ENCODE assay signal across 22 cellular contexts in the genomic region with DNA sequence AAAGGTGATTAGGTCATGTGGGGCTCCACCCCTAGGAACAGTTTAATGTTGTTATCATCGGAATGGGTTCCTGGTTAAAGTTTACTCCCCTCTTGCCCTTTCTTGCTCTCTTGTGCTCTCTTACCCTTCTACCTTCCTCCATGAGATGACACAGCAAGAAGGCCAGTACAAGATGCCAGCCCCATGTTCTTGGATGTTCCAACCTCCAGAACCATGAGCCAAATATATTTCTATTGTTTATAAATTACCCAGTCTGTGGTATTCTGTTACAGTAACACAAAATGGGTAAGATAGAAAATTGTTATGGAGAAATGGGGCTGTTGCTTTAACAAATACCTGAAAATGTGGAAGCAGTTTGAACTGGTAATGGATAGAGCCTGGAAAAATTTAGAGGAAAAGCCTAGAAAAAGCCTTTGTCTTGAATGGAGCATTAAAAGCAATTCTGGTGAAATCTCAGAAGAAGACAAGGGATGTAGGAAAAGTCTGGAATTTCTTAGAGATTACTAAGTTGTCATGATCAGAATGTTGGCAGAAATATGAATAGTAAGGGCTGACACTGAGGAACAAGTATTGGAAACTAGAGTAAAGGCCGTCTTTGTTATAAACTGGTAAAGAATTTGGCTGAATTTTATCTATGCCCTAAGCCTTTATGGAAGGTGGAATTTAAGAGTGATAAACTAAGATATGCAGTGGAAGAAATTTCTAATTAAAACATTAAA. TPM values are rescaled to one million over a fixed set of nuclear protein-coding genes. Genes with fewer than 3 reads are reported as not detected.
DNase-seq lines count a peak whose midpoint lies in the region; ATAC-seq and TF ChIP-seq lines count a peak whose summit lies in the region.
"Had no signal": no experiment of that assay in that cellular context is flagged by ENCODE, and none has a peak within 500 bp of the region (broad histone marks: within the 10 kb centered on the region; RNA-seq: fewer than 3 reads in every experiment).

No MANE protein-coding gene starts in this region.

- intact Hi-C loops in esophagus muscularis mucosa (cut with DNase I) (loop anchor here (5.0 kb wide), 1 partner anchor 52 kb away; a partner anchor contains a TSS), OCI-LY7 (cut with micrococcal nuclease; ENCODE audit: unreplicated experiment) (no loop called here)

- no peaks in the 10 kb centered on the region for H3K9me2 ChIP-seq in OCI-LY7 (ENCODE audit: insufficient read depth, low read length)

- H3K14ac ChIP-seq in trophoblast cell (ENCODE audit: low read length), result no peak overlapping the region

- no peak overlapping the region for H2BK120ac ChIP-seq in trophoblast cell (ENCODE audit: insufficient read depth, low read length, poor library complexity)

- H3K4ac ChIP-seq in trophoblast cell (ENCODE audit: low read depth, low read length), result no peak overlapping the region

- TF ChIP-seq POLR2A in esophagus muscularis mucosa (IDR thresholded peaks at IDR 0.05; ENCODE audit: low read depth), result no peak

- no peak for TF ChIP-seq EP300 in esophagus muscularis mucosa (IDR thresholded peaks at IDR 0.05)

- H3K27ac ChIP-seq in esophagus muscularis mucosa (replicated peaks in 1 of 4) (peak overlapping the region; percentile 34 to 75 (median 54)), trophoblast cell (ENCODE audit: low read depth, low read length) (no peak overlapping the region), OCI-LY7 (ENCODE audit: low read depth, low read length, poor library complexity, severe bottlenecking) (no peak overlapping the region)
- H3K27ac ChIP-seq: cardiac muscle cell, PC-9, psoas muscle, SJSA1, thyroid gland had no signal

- no peak overlapping the region for H3K18ac ChIP-seq in trophoblast cell (ENCODE audit: low read length)

- no peak overlapping the region for H3K23ac ChIP-seq in trophoblast cell (ENCODE audit: low read length)

- H3K27me3 ChIP-seq in esophagus muscularis mucosa (no peaks in the 10 kb centered on the region), trophoblast cell (ENCODE audit: insufficient read depth, low read length) (no peaks in the 10 kb centered on the region)
- H3K27me3 ChIP-seq: cardiac muscle cell, SJSA1, thyroid gland had no signal

- 66% methylated on average over 2 of the region's 2 CpGs for WGBS in esophagus muscularis mucosa
- no CpG with 5 or more reads among the region's 2 CpGs for WGBS in trophoblast cell (ENCODE audit: extremely low coverage, insufficient coverage, insufficient read length)

- H2AK5ac ChIP-seq in trophoblast cell (ENCODE audit: low read length), result no peak overlapping the region

- no peak overlapping the region for H2BK5ac ChIP-seq in trophoblast cell (ENCODE audit: low read depth, low read length, poor library complexity)

- DNase-seq in AG08396 (ENCODE audit: low spot score) (peak; percentile 37), HS-5 (ENCODE audit: low read depth) (peak; percentile 20), esophagus muscularis mucosa (ENCODE audit: extremely low spot score) (no peak), trophoblast cell (peak; percentile 10 to 87), RPMI8226 (no peak), OCI-LY7 (ENCODE audit: low spot score) (no peak), KG1 (lab: John Stamatoyannopoulos, UW) (no peak)
- DNase-seq: activated B cell treated with CpG ODN at 0.5 μM for 24 hours; activated CD8-positive, alpha-beta T cell treated with anti-CD3 and anti-CD28 coated beads for 36 hours; activated T-cell treated with anti-CD3 and anti-CD28 coated beads, Interleukin-2, amount 50 U/mL, for 4 hours; hypothalamus; Kasumi-1; NCI-H1092 treated with DMSO at 0.1 percent for 48 hours; NCI-H748 treated with DMSO at 0.1 percent for 48 hours; PC-9; psoas muscle; stimulated activated CD4-positive, alpha-beta T cell treated with anti-CD3 and anti-CD28 coated beads, Interleukin-12 subunit alpha, Interleukin-12 subunit beta, amount 100 ng/mL, for 4 hours; thyroid gland had no signal

- no peak overlapping the region for H3K9ac ChIP-seq in trophoblast cell (ENCODE audit: low read length)

- peaks cover 0 to 22% (median 18%) of the 10 kb centered on the region in 4 donors for H3K4me1 ChIP-seq in esophagus muscularis mucosa
- H3K4me1 ChIP-seq in trophoblast cell (ENCODE audit: control insufficient read depth in 1 of 2, insufficient read depth in 2 of 2, low read length in 2 of 2), result no peaks in the 10 kb centered on the region
- no peaks in the 10 kb centered on the region for H3K4me1 ChIP-seq in OCI-LY7 (ENCODE audit: insufficient read depth, low read length, poor library complexity, severe bottlenecking)
- H3K4me1 ChIP-seq: psoas muscle, thyroid gland had no signal

- H3K9me3 ChIP-seq in esophagus muscularis mucosa, result no peaks in the 10 kb centered on the region
- H3K9me3 ChIP-seq in trophoblast cell (ENCODE audit: insufficient read depth, low read depth, low read length), result peaks cover under 1% of the 10 kb centered on the region
- no peaks in the 10 kb centered on the region for H3K9me3 ChIP-seq in OCI-LY7 (ENCODE audit: low read length)
- H3K9me3 ChIP-seq: psoas muscle, SJSA1, thyroid gland had no signal

- H3K79me1 ChIP-seq in trophoblast cell (ENCODE audit: low read length), result no peaks in the 10 kb centered on the region

- H3K36me3 ChIP-seq in esophagus muscularis mucosa, result no peaks in the 10 kb centered on the region
- H3K36me3 ChIP-seq in trophoblast cell (ENCODE audit: control insufficient read depth in 1 of 2, insufficient read depth in 2 of 2, low read length in 2 of 2), result no peaks in the 10 kb centered on the region
- no peaks in the 10 kb centered on the region for H3K36me3 ChIP-seq in OCI-LY7 (ENCODE audit: insufficient read depth, low read length)
- H3K36me3 ChIP-seq: cardiac muscle cell, SJSA1, thyroid gland had no signal

- H3K4me2 ChIP-seq in trophoblast cell (ENCODE audit: low read length), result no peak overlapping the region
- no peak overlapping the region for H3K4me2 ChIP-seq in OCI-LY7 (ENCODE audit: low read length)
- H3K4me2 ChIP-seq: PC-9 had no signal

- TF ChIP-seq CTCF in esophagus muscularis mucosa (IDR thresholded peaks at IDR 0.05) (no peak), OCI-LY7 (conservative IDR thresholded peaks at IDR 0.05; ENCODE audit: low read length) (no peak)

- H4K20me1 ChIP-seq in OCI-LY7 (ENCODE audit: insufficient read depth, low read length), result no peaks in the 10 kb centered on the region

- H3K4me3 ChIP-seq in esophagus muscularis mucosa (no peak overlapping the region), trophoblast cell (ENCODE audit: low read depth, low read length) (no peak overlapping the region), OCI-LY7 (ENCODE audit: low read depth, low read length, poor library complexity, severe bottlenecking) (no peak overlapping the region)
- H3K4me3 ChIP-seq: cardiac muscle cell, PC-9, psoas muscle, SJSA1, thyroid gland had no signal

- H2AFZ ChIP-seq in trophoblast cell (ENCODE audit: insufficient read depth, low read length, poor library complexity), result no peak overlapping the region
- H2AFZ ChIP-seq in OCI-LY7 (ENCODE audit: low read length), result no peak overlapping the region
- H2AFZ ChIP-seq: PC-9 had no signal

- no peak overlapping the region for H4K91ac ChIP-seq in trophoblast cell (ENCODE audit: low read depth, low read length)

- ATAC-seq in GM21723 (IDR thresholded peaks at IDR 0.05; ENCODE audit: unreplicated experiment), result no peak
- ATAC-seq: activated CD8-positive, alpha-beta T cell treated with anti-CD3 and anti-CD28 coated beads for 36 hours; activated naive CD4-positive, alpha-beta T cell treated with anti-CD3 and anti-CD28 coated beads, Interleukin-2, amount 50 U/mL, for 72 hours; activated T-cell treated with anti-CD3 and anti-CD28 coated beads, Interleukin-2, amount 50 U/mL, for 4 hours; psoas muscle had no signal

- no peak overlapping the region for H2BK12ac ChIP-seq in trophoblast cell (ENCODE audit: low read length)

- CTCF ChIA-PET in OCI-LY7 (lab: Charles Lee; ENCODE audit: unreplicated experiment), result no interaction called here

- no peak overlapping the region for H4K8ac ChIP-seq in trophoblast cell (ENCODE audit: low read depth, low read length)

- no TSS peak for BruUV-seq in OCI-LY7 (replicated peaks; lab: Mats Ljungman, UMichigan)

- H3K79me2 ChIP-seq in trophoblast cell (ENCODE audit: control insufficient read depth, insufficient read depth, low read length, poor library complexity), result no peaks in the 10 kb centered on the region
- no peaks in the 10 kb centered on the region for H3K79me2 ChIP-seq in OCI-LY7 (ENCODE audit: insufficient read depth, low read depth, low read length)

- POLR2A ChIA-PET in OCI-LY7 (lab: Charles Lee), result interaction anchor here (1.4 kb wide), 1 partner anchor 47 kb away, joined by 5 read pairs; no protein-coding TSS in a partner anchor

- H4K12ac ChIP-seq in trophoblast cell (ENCODE audit: low read depth, low read length), result no peak overlapping the region

RNA-seq across cellular contexts. Expression of a gene that starts 53.5 kb away (rescaled TPM):
- total RNA-seq in esophagus muscularis mucosa (100 to 1,000 TPM; 199 to 263 (median 248) TPM), OCI-LY7 (2022) (27.2 and 27.7 TPM in 2 replicates)
- polyA plus RNA-seq in trophoblast cell (2013), result 66.3 and 69.3 TPM in 2 replicates
- 13.4 and 14.6 TPM in 2 replicates for total RNA-seq in OCI-LY7 (2014; rRNA removed; shearing (Covaris generic))

Comparison
In these comparisons a context has a peak if more than half of its experiments do, and no peak if none do; other contexts are left out.
1. DNase-seq: peak in AG08396 (single experiment), HS-5 (single experiment) and trophoblast cell (2 of 2); none in esophagus muscularis mucosa (single experiment), RPMI8226 (single experiment), OCI-LY7 (single experiment) and KG1 (single experiment).
2. H3K27ac ChIP-seq: peak in esophagus muscularis mucosa (4 of 4); none in trophoblast cell (single experiment) and OCI-LY7 (single experiment).
3. RNA of a gene that starts 53.5 kb away (total RNA-seq): 199 to 263 TPM in esophagus muscularis mucosa; 13.4 to 27.7 TPM in OCI-LY7; every median in the first group is over 4 times any median in the second.